In genomic region chr14:61033851-61034250, GRCh38 we compare ENCODE assay signal across 1 cellular context.
TF ChIP-seq lines count a peak whose summit lies in the region.

No MANE protein-coding gene starts in this region.

TF ChIP-seq in SK-N-SH, 30 proteins besides CTCF, POLR2A, EP300 and RAD21 (continued from another document):
- no peak for TF ChIP-seq REST (IDR thresholded peaks at IDR 0.05; ENCODE audit: low read depth, low read length)
